In genomic region chr12:107607464-107608392, GRCh38 we compare ENCODE assay signal across 9 cellular contexts.
DNase-seq lines count a peak whose midpoint lies in the region; ATAC-seq, FAIRE-seq and TF ChIP-seq lines count a peak whose summit lies in the region.
"Had no signal": no experiment of that assay in that cellular context is flagged by ENCODE, and none has a peak within 500 bp of the region (broad histone marks: within the 10 kb centered on the region; RNA-seq: fewer than 3 reads in every experiment).

No MANE protein-coding gene starts in this region.

- no peaks in the 10 kb centered on the region for H3K9me3 ChIP-seq in testis

- H3K36me3 ChIP-seq in testis (ENCODE audit: low read depth, missing control alignments) = no peaks in the 10 kb centered on the region

- H3K27me3 ChIP-seq in testis = no peaks in the 10 kb centered on the region

- in situ Hi-C loops in GM13977 (cut with MboI; ENCODE audit: low pct_unique_long_range_greater_than_20kb, low sequenced_read_pairs, unreplicated experiment) (loop anchor here (10.0 kb wide), 1 partner anchor 473 kb away; no protein-coding TSS in a partner anchor), SK-MEL-5 (cut with HindIII; ENCODE audit: low pct_unique_long_range_greater_than_20kb, low sequenced_read_pairs) (no loop called here)

- DNase-seq in GM13977 (ENCODE audit: low spot score) = peak; percentile 81
- peak; percentile 47 for DNase-seq in MV-4-11 (lab: John Stamatoyannopoulos, UW)
- DNase-seq in SK-MEL-5 (ENCODE audit: low read depth, low spot score) = peak; percentile 85
- DNase-seq in activated gamma-delta T cell treated with Interleukin-2 at 50 U/mL for 16 hours = peak; percentile 80
- DNase-seq in frontal cortex (ENCODE audit: low spot score in 2 of 2) = peak; percentile 32 to 75
- DNase-seq in omental fat pad (ENCODE audit: low spot score) = peak; percentile 66
- DNase-seq in testis = peak; percentile 91

- no peaks in the 10 kb centered on the region for H3K4me1 ChIP-seq in testis

- intact Hi-C loops in testis (cut with DNase I; ENCODE audit: low total_unique reads) = loop anchor here (5.0 kb wide), 1 partner anchor 475 kb away; no protein-coding TSS in a partner anchor

- peak; percentile 93 for TF ChIP-seq CTCF in GM13977 (IDR thresholded peaks at IDR 0.05; ENCODE audit: extremely low read depth, insufficient read depth, missing control alignments)
- TF ChIP-seq CTCF in omental fat pad (IDR thresholded peaks at IDR 0.05) = peak in 2 of 3 donors; percentile 37 to 51
- TF ChIP-seq CTCF in testis (IDR thresholded peaks at IDR 0.05) = peak; percentile 80 to 96 (median 85)

- no peak for TF ChIP-seq POLR2A in testis (IDR thresholded peaks at IDR 0.05)

- H3K27ac ChIP-seq in testis = no peak overlapping the region
- H3K27ac ChIP-seq: skin epidermis had no signal

- WGBS in testis, 2 donors = 33 to 52% methylated on average over 10 to 21 of the region's 21 CpGs

- H3K4me3 ChIP-seq in testis = no peak overlapping the region
- H3K4me3 ChIP-seq: skin epidermis had no signal

- no peak for FAIRE-seq in frontal cortex (lab: Jason Lieb, UNC)

- ATAC-seq in omental fat pad (ENCODE audit: low FRiP score) (no peak), HG02852 (IDR thresholded peaks at IDR 0.05; ENCODE audit: unreplicated experiment) (no peak)
